In the genomic region with DNA sequence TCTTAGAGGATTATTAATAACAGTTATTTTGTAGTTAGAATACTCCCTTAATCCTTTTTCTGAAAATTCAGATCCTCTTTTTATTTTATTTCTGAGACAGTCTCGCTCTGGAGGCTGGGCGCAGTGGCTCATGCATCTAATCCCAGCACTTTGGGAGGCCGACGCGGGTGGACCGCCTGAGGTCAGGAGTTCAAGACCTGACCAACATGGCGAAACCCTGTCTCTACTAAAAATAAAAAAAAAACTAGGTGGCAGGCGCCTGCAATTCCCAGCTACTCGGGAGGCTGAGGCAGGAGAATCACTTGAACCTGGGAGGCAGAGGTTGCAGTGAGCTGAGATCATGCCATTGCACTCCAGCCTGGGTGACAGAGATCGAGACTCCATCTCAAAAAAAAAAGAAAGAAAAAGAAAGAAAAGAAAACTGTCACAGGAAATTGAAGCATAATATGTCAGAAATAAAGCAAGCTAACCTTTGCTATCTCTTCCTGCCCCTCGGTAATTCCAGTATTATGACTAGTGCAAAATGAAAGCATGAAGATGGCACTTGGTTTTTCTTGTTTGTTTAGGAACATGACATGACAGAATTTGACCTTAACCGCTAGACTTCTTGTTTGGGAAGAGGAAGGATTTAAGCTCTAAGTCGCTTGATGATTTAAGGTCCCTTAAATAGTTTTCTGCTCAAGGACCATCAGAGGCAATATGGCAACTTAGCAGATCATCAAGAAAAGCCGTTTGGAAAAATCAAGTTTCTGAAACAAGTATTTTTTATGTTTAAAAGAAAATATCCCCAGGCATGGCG, we compare ENCODE assay signal across 8 cellular contexts. TPM values are rescaled to one million over a fixed set of nuclear protein-coding genes. Genes with fewer than 3 reads are reported as not detected.
A peak's percentile ranks its signal among the peaks of the same experiment; 100 is the strongest.
DNase-seq lines count a peak whose midpoint lies in the region; ATAC-seq and TF ChIP-seq lines count a peak whose summit lies in the region.

No MANE protein-coding gene starts in this region.

- peak overlapping the region in 6 of 8 donors; percentile 9 to 86 (median 62) for H3K4me3 ChIP-seq in spleen

- DNase-seq in T-helper 2 cell treated with Interferon-gamma antibody and Interleukin-4, amounts not matched to agents 5 μg/mL and 100 μg/mL, for 36 hours (ENCODE audit: low spot score) = peak; percentile 13
- DNase-seq in left ventricle myocardium superior (peak; percentile 47), spleen (peak; percentile 83), D341Med (ENCODE audit: low spot score) (no peak), NCI-H1417 (lab: John Stamatoyannopoulos, UW) (no peak), NCI-H2171 (lab: John Stamatoyannopoulos, UW) (no peak)

- no peaks in the 10 kb centered on the region for H3K27me3 ChIP-seq in spleen (replicated peaks in 1 of 7)

- H3K9me3 Mint-ChIP-seq in IgD-negative memory B cell = peaks cover 0 to 1% (median 0%) of the 10 kb centered on the region in 3 donors
- no peaks in the 10 kb centered on the region for H3K9me3 Mint-ChIP-seq in T-helper 2 cell treated with Interferon-gamma antibody and Interleukin-4, amounts not matched to agents 5 μg/mL and 100 μg/mL, for 36 hours

- H3K27me3 Mint-ChIP-seq in IgD-negative memory B cell = peaks cover 2% of the 10 kb centered on the region
- no peaks in the 10 kb centered on the region for H3K27me3 Mint-ChIP-seq in T-helper 2 cell treated with Interferon-gamma antibody and Interleukin-4, amounts not matched to agents 5 μg/mL and 100 μg/mL, for 36 hours (ENCODE audit: low read depth)

- WGBS in spleen, 5 donors = 30 to 43% (median 33%) methylated on average over 15 of the region's 15 CpGs

- no peaks in the 10 kb centered on the region for H3K9me3 ChIP-seq in spleen

- peak overlapping the region; percentile 98 to 100 (median 100) for H3K27ac Mint-ChIP-seq in IgD-negative memory B cell
- H3K27ac Mint-ChIP-seq in T-helper 2 cell treated with Interferon-gamma antibody and Interleukin-4, amounts not matched to agents 5 μg/mL and 100 μg/mL, for 36 hours = peak overlapping the region; percentile 100

- TF ChIP-seq CTCF in spleen (IDR thresholded peaks at IDR 0.05 in 8 of 11, conservative IDR thresholded peaks at IDR 0.05 in 3 of 11) = no peak

- ATAC-seq in left ventricle myocardium superior = no peak
- ATAC-seq in HG02571 (IDR thresholded peaks at IDR 0.05; ENCODE audit: unreplicated experiment) = no peak

- TF ChIP-seq POLR2A in spleen (IDR thresholded peaks at IDR 0.05) = peak in 1 of 3 donors; percentile 17

- peaks cover 0 to 19% (median 17%) of the 10 kb centered on the region in 6 donors for H3K36me3 ChIP-seq in spleen

- H3K36me3 Mint-ChIP-seq in IgD-negative memory B cell = peaks cover 8% of the 10 kb centered on the region
- H3K36me3 Mint-ChIP-seq in T-helper 2 cell treated with Interferon-gamma antibody and Interleukin-4, amounts not matched to agents 5 μg/mL and 100 μg/mL, for 36 hours (ENCODE audit: low read depth) = peaks cover 32% of the 10 kb centered on the region

- H3K4me1 Mint-ChIP-seq in IgD-negative memory B cell = peaks cover 23 to 37% (median 26%) of the 10 kb centered on the region in 3 donors
- peaks cover 26% of the 10 kb centered on the region for H3K4me1 Mint-ChIP-seq in T-helper 2 cell treated with Interferon-gamma antibody and Interleukin-4, amounts not matched to agents 5 μg/mL and 100 μg/mL, for 36 hours (ENCODE audit: low read depth)

- intact Hi-C loops in left ventricle myocardium superior (cut with micrococcal nuclease) (no loop called here), spleen (cut with DNase I; ENCODE audit: low total_unique reads) (no loop called here)

- H3K27ac ChIP-seq in spleen = peak overlapping the region; percentile 74 to 100 (median 100)

- H3K4me3 Mint-ChIP-seq in IgD-negative memory B cell = peak overlapping the region; percentile 95 to 100 (median 98)
- peak overlapping the region; percentile 97 for H3K4me3 Mint-ChIP-seq in T-helper 2 cell treated with Interferon-gamma antibody and Interleukin-4, amounts not matched to agents 5 μg/mL and 100 μg/mL, for 36 hours

- peaks cover 26 to 49% (median 40%) of the 10 kb centered on the region in 6 donors for H3K4me1 ChIP-seq in spleen

RNA-seq across cellular contexts. Expression of gene RBM39, which starts 1.8 kb away (rescaled TPM):
- polyA plus RNA-seq in IgD-negative memory B cell = 191 TPM
- total RNA-seq in left ventricle myocardium superior = 146 TPM
- total RNA-seq in spleen = 100 to 1,000 TPM; 386 to 649 (median 405) TPM
- 100 to 1,000 TPM; 287 to 638 (median 423) TPM for polyA plus RNA-seq in spleen

RNA-seq across cellular contexts. Expression of gene PHF20, which starts 27.9 kb away (rescaled TPM):
- polyA plus RNA-seq in IgD-negative memory B cell (107 TPM), spleen (10 to 100 TPM; 40.0 to 49.3 (median 45.3) TPM)
- total RNA-seq in left ventricle myocardium superior (37.0 TPM), spleen (10 to 100 TPM; 49.9 to 89.9 (median 69.4) TPM)

RNA-seq across cellular contexts. Expression of gene ROMO1, which starts 44.7 kb away (rescaled TPM):
- polyA plus RNA-seq in IgD-negative memory B cell (323 TPM), spleen (100 to 1,000 TPM; 333 to 372 (median 354) TPM)
- total RNA-seq in left ventricle myocardium superior (180 TPM), spleen (100 to 1,000 TPM in 3 of 7 donors, 10 to 100 TPM in 4; 66.2 to 166 (median 75.7) TPM)

RNA-seq across cellular contexts. Expression of gene NFS1, which starts 44.7 kb away (rescaled TPM):
- polyA plus RNA-seq in IgD-negative memory B cell (18.1 TPM), spleen (10 to 100 TPM; 21.3 to 33.8 (median 29.7) TPM)
- total RNA-seq in left ventricle myocardium superior (60.4 TPM), spleen (10 to 100 TPM; 22.8 to 40.8 (median 25.6) TPM)

Comparison
In these comparisons a context has a peak if more than half of its experiments do, and no peak if none do; other contexts are left out.
1. DNase-seq: peak in T-helper 2 cell treated with Interferon-gamma antibody and Interleukin-4, amounts not matched to agents 5 μg/mL and 100 μg/mL, for 36 hours (single experiment), left ventricle myocardium superior (single experiment) and spleen (single experiment); none in D341Med (single experiment), NCI-H1417 (0 of 3) and NCI-H2171 (single experiment).